Comparison of ENCODE assay signal across 27 cellular contexts in the genomic region with DNA sequence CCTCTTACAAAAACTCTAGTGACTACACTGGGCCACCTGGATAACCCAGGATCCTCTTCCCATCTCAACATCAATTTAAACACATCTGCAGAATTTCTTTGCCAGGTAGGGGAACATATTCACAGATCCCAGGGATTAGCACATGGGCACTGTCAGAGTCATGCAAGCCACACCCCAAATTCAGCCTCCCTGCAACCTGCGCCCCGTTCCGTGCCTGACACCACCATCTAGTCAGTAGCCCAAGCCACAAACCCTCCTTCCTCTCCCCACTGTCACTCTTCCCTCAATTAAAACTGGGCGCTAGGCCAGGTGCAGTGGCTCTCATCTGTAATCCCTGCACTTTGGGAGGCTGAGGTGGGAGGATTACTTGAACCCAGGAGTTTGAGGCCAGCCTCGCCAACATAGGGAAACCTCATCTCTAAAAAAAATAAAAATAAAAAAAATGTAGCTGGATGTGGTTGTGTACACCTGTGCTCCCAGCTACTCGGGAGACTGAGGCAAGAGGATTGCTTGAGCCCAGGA. TPM values are rescaled to one million over a fixed set of nuclear protein-coding genes. Genes with fewer than 3 reads are reported as not detected.
DNase-seq lines count a peak whose midpoint lies in the region; ATAC-seq, FAIRE-seq and TF ChIP-seq lines count a peak whose summit lies in the region.
"Had no signal": no experiment of that assay in that cellular context is flagged by ENCODE, and none has a peak within 500 bp of the region (broad histone marks: within the 10 kb centered on the region; RNA-seq: fewer than 3 reads in every experiment).

No MANE protein-coding gene starts in this region.

- peaks cover 14% of the 10 kb centered on the region for H3K36me3 Mint-ChIP-seq in activated naive CD4-positive, alpha-beta T cell treated with anti-CD3 and anti-CD28 coated beads, Interleukin-2, amount 50 U/mL, for 24 hours
- H3K36me3 Mint-ChIP-seq in activated T-helper 2 cell treated with anti-CD3 and anti-CD28 coated beads, Interferon-gamma antibody, Interleukin-2, Interleukin-4, amounts not matched to agents 10 μg/mL and 5 μg/mL and 100 μg/mL, durations not matched to agents 14 hours and 24 hours and 36 hours (ENCODE audit: low read depth) = peaks cover 56% of the 10 kb centered on the region

- no peak overlapping the region for H3K4me3 Mint-ChIP-seq in activated naive CD4-positive, alpha-beta T cell treated with anti-CD3 and anti-CD28 coated beads, Interleukin-2, amount 50 U/mL, for 24 hours
- no peak overlapping the region for H3K4me3 Mint-ChIP-seq in activated T-helper 2 cell treated with anti-CD3 and anti-CD28 coated beads, Interferon-gamma antibody, Interleukin-2, Interleukin-4, amounts not matched to agents 10 μg/mL and 5 μg/mL and 100 μg/mL, durations not matched to agents 14 hours and 24 hours and 36 hours (ENCODE audit: low read depth)
- H3K4me3 Mint-ChIP-seq: activated CD4-positive, alpha-beta T cell treated with anti-CD3 and anti-CD28 coated beads, Interleukin-2, amount 10 ng/mL, durations not matched to agents 7 days and 5 days; B cell; endodermal cell had no signal

- POLR2A ChIA-PET in HepG2 (lab: Yijun Ruan, JAX) = no interaction called here

- H3K4me2 ChIP-seq in HepG2 (ENCODE audit: low read depth, low read length) = no peak overlapping the region
- H3K4me2 ChIP-seq: SK-N-SH had no signal

- H3K79me2 ChIP-seq in HepG2 (ENCODE audit: insufficient read depth, low read length) = peaks cover 7% of the 10 kb centered on the region

- no peaks in the 10 kb centered on the region for H3K27me3 Mint-ChIP-seq in activated naive CD4-positive, alpha-beta T cell treated with anti-CD3 and anti-CD28 coated beads, Interleukin-2, amount 50 U/mL, for 24 hours
- no peaks in the 10 kb centered on the region for H3K27me3 Mint-ChIP-seq in activated T-helper 2 cell treated with anti-CD3 and anti-CD28 coated beads, Interferon-gamma antibody, Interleukin-2, Interleukin-4, amounts not matched to agents 10 μg/mL and 5 μg/mL and 100 μg/mL, durations not matched to agents 14 hours and 24 hours and 36 hours (ENCODE audit: low read depth)
- H3K27me3 Mint-ChIP-seq: activated CD4-positive, alpha-beta T cell treated with anti-CD3 and anti-CD28 coated beads, Interleukin-2, amount 10 ng/mL, durations not matched to agents 7 days and 5 days; B cell had no signal

- H3K4me1 ChIP-seq in HepG2 (ENCODE audit: insufficient read depth, low read length) (peaks cover 25% of the 10 kb centered on the region), spleen (peaks cover 8 to 48% (median 33%) of the 10 kb centered on the region in 6 donors)

- TF ChIP-seq EP300 in HepG2 (IDR thresholded peaks at IDR 0.05; ENCODE audit: low read depth in 2 of 2, low read length in 2 of 2) (no peak), HepG2 (CRISPR knock-in tag; IDR thresholded peaks at IDR 0.05; ENCODE audit: borderline replicate concordance) (no peak)

- DNase-seq in activated naive CD4-positive, alpha-beta T cell treated with anti-CD3 and anti-CD28 coated beads, Interleukin-2, amount 50 U/mL, for 16 hours = no peak
- DNase-seq in activated T-helper 2 cell treated with anti-CD3 and anti-CD28 coated beads, Interferon-gamma antibody, Interleukin-2, Interleukin-4, amounts not matched to agents 10 μg/mL and 5 μg/mL and 100 μg/mL, durations not matched to agents 14 hours and 24 hours and 36 hours (ENCODE audit: low spot score) = no peak
- DNase-seq in HepG2 (ENCODE audit: low spot score) (no peak), spleen (peak; percentile 56), SK-N-DZ (ENCODE audit: low spot score) (no peak), NOMO-1 (lab: John Stamatoyannopoulos, UW; ENCODE audit: unreplicated experiment in 2 of 2) (no peak)
- DNase-seq: activated CD4-positive, alpha-beta T cell treated with anti-CD3 and anti-CD28 coated beads, Interleukin-2, amount 10 ng/mL, durations not matched to agents 7 days and 5 days; Caco-2; endodermal cell; esophagus squamous epithelium; gastrocnemius medialis; left ventricle myocardium superior; midbrain; NCI-H1092; NCI-H2029; NCI-H774; SK-N-SH; T-helper 2 cell had no signal

- intact Hi-C loops in activated T-helper 2 cell treated with anti-CD3 and anti-CD28 coated beads, Interferon-gamma antibody, Interleukin-2, Interleukin-4, amounts not matched to agents 10 μg/mL and 5 μg/mL and 100 μg/mL, durations not matched to agents 14 hours and 24 hours and 36 hours (cut with micrococcal nuclease) = loop anchor here (10.0 kb wide), 1 partner anchor 185 kb away; the partner anchor contains the start of gene CTTN
- intact Hi-C loops in HepG2 (cut with micrococcal nuclease; ENCODE audit: unreplicated experiment) (loop anchor here (10.0 kb wide), 1 partner anchor 65 kb away; the partner anchor contains the start of gene PPFIA1), spleen (cut with DNase I; ENCODE audit: low total_unique reads) (loop anchor here (5.0 kb wide), 1 partner anchor 58 kb away; no protein-coding TSS in a partner anchor)

- BruUV-seq in HepG2 (replicated peaks; lab: Mats Ljungman, UMichigan) = no TSS peak

- no peak for TF ChIP-seq RAD21 in HepG2 (CRISPR knock-in tag; IDR thresholded peaks at IDR 0.05)

- H3K4me1 Mint-ChIP-seq in activated naive CD4-positive, alpha-beta T cell treated with anti-CD3 and anti-CD28 coated beads, Interleukin-2, amount 50 U/mL, for 24 hours = peaks cover 52% of the 10 kb centered on the region
- H3K4me1 Mint-ChIP-seq in activated T-helper 2 cell treated with anti-CD3 and anti-CD28 coated beads, Interferon-gamma antibody, Interleukin-2, Interleukin-4, amounts not matched to agents 10 μg/mL and 5 μg/mL and 100 μg/mL, durations not matched to agents 14 hours and 24 hours and 36 hours (ENCODE audit: low read depth) = peaks cover 27% of the 10 kb centered on the region

- no peak for ATAC-seq in HepG2
- no peak for ATAC-seq in GM21723 (IDR thresholded peaks at IDR 0.05; ENCODE audit: unreplicated experiment)

- H3K27ac ChIP-seq in HepG2 (ENCODE audit: extremely low read length, insufficient read depth, low read length) = no peak overlapping the region
- no peak overlapping the region for H3K27ac ChIP-seq in spleen
- H3K27ac ChIP-seq: coronary artery, esophagus squamous epithelium, gastrocnemius medialis had no signal

- H2AFZ ChIP-seq in HepG2 (ENCODE audit: low read length) = no peak overlapping the region

- CTCF ChIA-PET in HepG2 (lab: Yijun Ruan, JAX; ENCODE audit: low intra/inter-chr PET ratio, low total read pairs) = no interaction called here

- H3K4me3 ChIP-seq in HepG2 (replicated peaks in 1 of 3; ENCODE audit: insufficient read depth in 1 of 3, low read depth in 2 of 3, low read length in 3 of 3) (no peak overlapping the region), spleen (no peak overlapping the region)
- H3K4me3 ChIP-seq: adrenal gland, coronary artery, esophagus squamous epithelium, gastrocnemius medialis had no signal

- H3K36me3 ChIP-seq in HepG2 (replicated peaks in 1 of 2; ENCODE audit: control insufficient read depth in 1 of 2, insufficient read depth in 2 of 2, low read length in 2 of 2) (peaks cover 9 to 23% of the 10 kb centered on the region in 2 experiments; a peak in 4 of 5 replicates), spleen (peaks cover 0 to 60% (median 40%) of the 10 kb centered on the region in 6 donors)

- TF ChIP-seq CTCF in HepG2 (CRISPR knock-in tag; IDR thresholded peaks at IDR 0.05) = no peak
- TF ChIP-seq CTCF in spleen (IDR thresholded peaks at IDR 0.05 in 8 of 11, conservative IDR thresholded peaks at IDR 0.05 in 3 of 11) = no peak

- TF ChIP-seq POLR2A in HepG2 (IDR thresholded peaks at IDR 0.05; ENCODE audit: insufficient read depth in 1 of 2, low read depth in 2 of 2, low read length in 2 of 2) (0 out of 4 replicates have a peak, but pooled peaks of 1 of the 2 experiments have one; percentile 3), spleen (IDR thresholded peaks at IDR 0.05) (no peak)

- H3K27ac Mint-ChIP-seq in activated naive CD4-positive, alpha-beta T cell treated with anti-CD3 and anti-CD28 coated beads, Interleukin-2, amount 50 U/mL, for 24 hours = peak overlapping the region; percentile 88
- peak overlapping the region; percentile 1 for H3K27ac Mint-ChIP-seq in activated T-helper 2 cell treated with anti-CD3 and anti-CD28 coated beads, Interferon-gamma antibody, Interleukin-2, Interleukin-4, amounts not matched to agents 10 μg/mL and 5 μg/mL and 100 μg/mL, durations not matched to agents 14 hours and 24 hours and 36 hours

- no peak for FAIRE-seq in HepG2 (lab: Jason Lieb, UNC)
- FAIRE-seq: A204.1, bronchial epithelial cell, GM12891, urothelium cell line had no signal

- in situ Hi-C loops in HepG2 (cut with HindIII; ENCODE audit: extremely low pct_ligation_motif_present, low pct_unique_long_range_greater_than_20kb) = no loop called here

- H3K9ac ChIP-seq in HepG2 (ENCODE audit: insufficient read depth, low read depth, low read length) = no peak overlapping the region
- H3K9ac ChIP-seq: SK-N-SH had no signal

- H3K9me3 ChIP-seq in HepG2 (ENCODE audit: low read length) = no peaks in the 10 kb centered on the region
- no peaks in the 10 kb centered on the region for H3K9me3 ChIP-seq in spleen
- H3K9me3 ChIP-seq: adrenal gland, Caco-2, esophagus squamous epithelium, gastrocnemius medialis, SK-N-SH had no signal

- no peaks in the 10 kb centered on the region for H3K27me3 ChIP-seq in HepG2 (ENCODE audit: control insufficient read depth in 1 of 2, insufficient read depth in 2 of 2, low read length in 2 of 2)
- H3K27me3 ChIP-seq in spleen (replicated peaks in 1 of 7) = no peaks in the 10 kb centered on the region
- H3K27me3 ChIP-seq: adrenal gland, esophagus squamous epithelium, gastrocnemius medialis had no signal

- WGBS in HepG2 (ENCODE audit: low lambda C conversion rate) = 95% methylated on average over 6 of the region's 6 CpGs
- WGBS in spleen, 5 donors = 79 to 93% (median 88%) methylated on average over 6 of the region's 6 CpGs

- no peaks in the 10 kb centered on the region for H3K9me3 Mint-ChIP-seq in activated naive CD4-positive, alpha-beta T cell treated with anti-CD3 and anti-CD28 coated beads, Interleukin-2, amount 50 U/mL, for 24 hours
- H3K9me3 Mint-ChIP-seq in activated T-helper 2 cell treated with anti-CD3 and anti-CD28 coated beads, Interferon-gamma antibody, Interleukin-2, Interleukin-4, amounts not matched to agents 10 μg/mL and 5 μg/mL and 100 μg/mL, durations not matched to agents 14 hours and 24 hours and 36 hours = no peaks in the 10 kb centered on the region
- H3K9me3 Mint-ChIP-seq: activated CD4-positive, alpha-beta T cell treated with anti-CD3 and anti-CD28 coated beads, Interleukin-2, amount 10 ng/mL, durations not matched to agents 7 days and 5 days; endodermal cell had no signal

- peaks cover 11% of the 10 kb centered on the region; the same call in 1 of the 2 replicates for H4K20me1 ChIP-seq in HepG2 (ENCODE audit: insufficient read depth, low read length)

RNA-seq across cellular contexts. Expression of gene FADD, which starts 6.4 kb away (rescaled TPM):
- total RNA-seq in activated T-helper 2 cell treated with anti-CD3 and anti-CD28 coated beads, Interferon-gamma antibody, Interleukin-2, Interleukin-4, amounts not matched to agents 10 μg/mL and 5 μg/mL and 100 μg/mL, durations not matched to agents 14 hours and 24 hours and 36 hours = 43.0 and 44.3 TPM in 2 replicates
- total RNA-seq in HepG2 (2016; rRNA removed; fragmentation: Illumina TruSeq; extraction: Trizol) = 21.4 and 22.2 TPM in 2 replicates
- total RNA-seq in HepG2 (2016; cell fraction: cytosol; rRNA removed; fragmentation: Illumina TruSeq; extraction: Trizol; ENCODE audit: low read depth) = 5.0 and 5.9 TPM in 2 replicates
- total RNA-seq in HepG2 (2016; cell fraction: insoluble cytoplasmic fraction; rRNA removed; fragmentation: Illumina TruSeq; extraction: Trizol) = 20.6 and 22.3 TPM in 2 replicates
- 13.7 and 13.9 TPM in 2 replicates for total RNA-seq in HepG2 (2016; cell fraction: membrane; rRNA removed; fragmentation: Illumina TruSeq; extraction: Trizol)
- total RNA-seq in HepG2 (2016; cell fraction: nucleus; rRNA removed; fragmentation: Illumina TruSeq; extraction: Trizol) = 9.1 and 12.1 TPM in 2 replicates
- 14.2 and 14.9 TPM in 2 replicates for polyA plus RNA-seq in HepG2 (2011; rRNA removed)
- polyA plus RNA-seq in HepG2 (2011; cell fraction: cytosol; rRNA removed) = 16.0 and 16.7 TPM in 2 replicates
- 7.8 and 9.6 TPM in 2 replicates for polyA plus RNA-seq in HepG2 (2011; cell fraction: nucleus; rRNA removed)
- polyA plus RNA-seq in HepG2 (2012) = 10.4 and 12.8 TPM in 2 replicates
- 3.2 TPM in 2 replicates for polyA plus RNA-seq in HepG2 (2016; cell fraction: cytosol; fragmentation: Illumina TruSeq; extraction: Trizol; ENCODE audit: low read depth)
- polyA plus RNA-seq in HepG2 (2016; cell fraction: insoluble cytoplasmic fraction; fragmentation: Illumina TruSeq; extraction: Trizol; ENCODE audit: low read depth) = 20.0 and 20.2 TPM in 2 replicates
- polyA plus RNA-seq in HepG2 (2016; cell fraction: membrane; fragmentation: Illumina TruSeq; extraction: Trizol; ENCODE audit: low read depth) = 7.0 and 7.9 TPM in 2 replicates
- polyA plus RNA-seq in HepG2 (2016; cell fraction: nucleus; fragmentation: Illumina TruSeq; extraction: Trizol; ENCODE audit: insufficient read depth, low read depth) = 15.0 and 15.1 TPM in 2 replicates
- 21.5 and 78.8 TPM in 2 replicates for polyA minus RNA-seq in HepG2 (2011; rRNA and poly(A)+ RNA removed; ENCODE audit: low replicate concordance)
- 8.5 and 9.1 TPM in 2 replicates for polyA minus RNA-seq in HepG2 (2011; cell fraction: cytosol; rRNA and poly(A)+ RNA removed)
- polyA minus RNA-seq in HepG2 (2011; cell fraction: nucleus; rRNA and poly(A)+ RNA removed) = 8.6 and 9.7 TPM in 2 replicates
- total RNA-seq in spleen = 10 to 100 TPM; 20.0 to 28.8 (median 23.1) TPM
- polyA plus RNA-seq in spleen = 10 to 100 TPM; 11.3 to 24.9 (median 17.3) TPM
- polyA plus RNA-seq in SK-N-DZ (2014; cell fraction: cytosol; rRNA removed) = 33.7 and 36.9 TPM in 2 replicates
- polyA plus RNA-seq in SK-N-DZ (2014; cell fraction: nucleus; rRNA removed) = 16.7 and 26.1 TPM in 2 replicates
